Comparison of ENCODE assay signal across 9 cellular contexts in the genomic region with DNA sequence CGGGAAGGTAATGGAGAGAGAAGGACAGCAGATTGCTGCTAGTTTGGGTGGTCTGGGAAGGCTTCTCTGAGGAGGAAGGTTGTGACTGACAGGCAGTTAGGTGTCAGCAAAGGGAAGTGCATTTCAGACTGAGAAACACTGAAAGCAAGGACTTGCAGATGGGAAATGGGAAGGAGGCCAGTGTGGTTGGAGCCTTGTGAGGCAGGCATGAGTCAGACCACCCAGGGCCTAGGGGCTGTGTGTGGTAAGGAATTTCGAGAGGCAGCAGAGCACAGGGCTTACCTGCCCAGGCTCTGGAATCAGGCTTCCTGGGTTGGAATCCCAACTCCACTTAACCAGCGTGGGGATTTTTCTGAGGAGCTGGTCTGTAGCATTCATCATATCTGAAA. TPM values are rescaled to one million over a fixed set of nuclear protein-coding genes. Genes with fewer than 3 reads are reported as not detected.
DNase-seq lines count a peak whose midpoint lies in the region; ATAC-seq and TF ChIP-seq lines count a peak whose summit lies in the region.
"Had no signal": no experiment of that assay in that cellular context is flagged by ENCODE, and none has a peak within 500 bp of the region (broad histone marks: within the 10 kb centered on the region; RNA-seq: fewer than 3 reads in every experiment).

No MANE protein-coding gene starts in this region.

- no peak overlapping the region for H3K23ac ChIP-seq in mesendoderm (ENCODE audit: low read length)

- intact Hi-C loops in esophagus muscularis mucosa (cut with DNase I): no loop called here

- no peaks in the 10 kb centered on the region for H3K79me2 ChIP-seq in mesendoderm (ENCODE audit: control insufficient read depth, insufficient read depth, low read length)

- no peak overlapping the region for H2BK15ac ChIP-seq in mesendoderm (replicated peaks; ENCODE audit: low read depth)

- H3K9me3 ChIP-seq in MG63 (peaks cover 10% of the 10 kb centered on the region), esophagus muscularis mucosa (peaks cover 0 to 7% (median 5%) of the 10 kb centered on the region in 4 donors)

- WGBS in mesendoderm (ENCODE audit: extremely low coverage, insufficient coverage, low lambda C conversion rate): no CpG with 5 or more reads among the region's 3 CpGs
- WGBS in esophagus muscularis mucosa: 77% methylated on average over 3 of the region's 3 CpGs

- no peak overlapping the region for H3K9ac ChIP-seq in mesendoderm (ENCODE audit: low read length)

- H3K4me1 ChIP-seq in mesendoderm (ENCODE audit: control insufficient read depth, low read depth, low read length) (peaks cover 2% of the 10 kb centered on the region), esophagus muscularis mucosa (peaks cover 0 to 6% (median 3%) of the 10 kb centered on the region in 4 donors)

- no peak overlapping the region for H4K5ac ChIP-seq in mesendoderm (ENCODE audit: low read length)

- H3K4me3 ChIP-seq in MG63 (no peak overlapping the region), mesendoderm (ENCODE audit: low read length) (no peak overlapping the region), esophagus muscularis mucosa (no peak overlapping the region)

- ATAC-seq in GM21515 (IDR thresholded peaks at IDR 0.05; ENCODE audit: unreplicated experiment): no peak
- ATAC-seq in HG03354 (IDR thresholded peaks at IDR 0.05; ENCODE audit: poor library complexity, severe bottlenecking, unreplicated experiment): no peak
- no peak for ATAC-seq in GM21447 (IDR thresholded peaks at IDR 0.05; ENCODE audit: unreplicated experiment)

- H3K4ac ChIP-seq in mesendoderm (ENCODE audit: low read depth, low read length): no peak overlapping the region

- H3K4me2 ChIP-seq in mesendoderm (ENCODE audit: low read length): no peak overlapping the region

- H3K27ac ChIP-seq in mesendoderm (ENCODE audit: low read depth, low read length): no peak overlapping the region
- no peak overlapping the region for H3K27ac ChIP-seq in esophagus muscularis mucosa (replicated peaks in 1 of 4)

- TF ChIP-seq POLR2A in esophagus muscularis mucosa (IDR thresholded peaks at IDR 0.05; ENCODE audit: low read depth): no peak

- peaks cover 4% of the 10 kb centered on the region for H3K79me1 ChIP-seq in mesendoderm (ENCODE audit: low read length)

- H3K27me3 ChIP-seq in MG63 (no peaks in the 10 kb centered on the region), mesendoderm (ENCODE audit: insufficient read depth, low read length, poor library complexity) (no peaks in the 10 kb centered on the region), esophagus muscularis mucosa (no peaks in the 10 kb centered on the region)

- TF ChIP-seq EP300 in esophagus muscularis mucosa (IDR thresholded peaks at IDR 0.05): no peak

- no peak overlapping the region for H2BK5ac ChIP-seq in mesendoderm (ENCODE audit: low read length)

- TF ChIP-seq CTCF in esophagus muscularis mucosa (IDR thresholded peaks at IDR 0.05): no peak

- DNase-seq in COLO829 (ENCODE audit: low spot score): peak; percentile 70
- DNase-seq in MG63: peak; percentile 84
- peak; percentile 73 for DNase-seq in brain pericyte (ENCODE audit: low read depth, low spot score)
- peak; percentile 94 for DNase-seq in mesendoderm
- no peak for DNase-seq in esophagus muscularis mucosa (ENCODE audit: extremely low spot score)
- DNase-seq: stimulated activated naive CD8-positive, alpha-beta T cell treated with anti-CD3 and anti-CD28 coated beads, Interleukin-15, amount 100 ng/mL, for 72 hours had no signal

- H3K36me3 ChIP-seq in MG63 (peaks cover 18% of the 10 kb centered on the region), mesendoderm (ENCODE audit: control insufficient read depth, insufficient read depth, low read length) (peaks cover 2% of the 10 kb centered on the region), esophagus muscularis mucosa (peaks cover 0 to 26% (median 20%) of the 10 kb centered on the region in 4 donors)

- H3K56ac ChIP-seq in mesendoderm (ENCODE audit: low read length): no peak overlapping the region

- H2AK5ac ChIP-seq in mesendoderm (ENCODE audit: low read length): no peak overlapping the region

- H2BK120ac ChIP-seq in mesendoderm (ENCODE audit: low read depth, low read length): no peak overlapping the region

- H3K18ac ChIP-seq in mesendoderm (ENCODE audit: low read length): no peak overlapping the region

- no peak overlapping the region for H4K8ac ChIP-seq in mesendoderm (ENCODE audit: low read depth, low read length)

RNA-seq across cellular contexts. Expression of a gene that starts 53.5 kb away (rescaled TPM):
- total RNA-seq in MG63 (2014; rRNA removed; shearing (Covaris generic); ENCODE audit: low replicate concordance): 8.1 and 14.2 TPM in 2 replicates
- 14.2 TPM for polyA plus RNA-seq in mesendoderm (2013, experiment 1 of 2)
- polyA plus RNA-seq in mesendoderm (2013, experiment 2 of 2): 15.0 TPM
- total RNA-seq in esophagus muscularis mucosa: 10 to 100 TPM in 3 of 4 donors, 1 to 10 TPM in 1; 8.7 to 19.1 (median 15.9) TPM
